In genomic region chr2:140454717-140455116, GRCh38 we compare ENCODE assay signal across 1 cellular context.
TF ChIP-seq lines count a peak whose summit lies in the region.

No MANE protein-coding gene starts in this region.

TF ChIP-seq in SK-N-SH, 30 proteins besides CTCF, POLR2A, EP300 and RAD21 (continued from another document):
- TF ChIP-seq PBX3 (IDR thresholded peaks at IDR 0.05) (peak; percentile 57), NRF1 (IDR thresholded peaks at IDR 0.05; ENCODE audit: low read depth, low read length) (no peak), FOXM1 (IDR thresholded peaks at IDR 0.05; ENCODE audit: low read depth) (no peak), JUND (IDR thresholded peaks at IDR 0.05) (peak; percentile 82), RCOR1 (IDR thresholded peaks at IDR 0.05; ENCODE audit: low read length) (no peak), SIN3A (IDR thresholded peaks at IDR 0.05; ENCODE audit: borderline replicate concordance, low read depth, low read length) (no peak), FOSL2 (IDR thresholded peaks at IDR 0.05; ENCODE audit: borderline replicate concordance, low read depth) (peak; percentile 94)
TF ChIP-seq in SK-N-SH: peak in this region for 5.
